ENCODE assay signal across 1 cellular context in genomic region chr6:12119085-12119588, GRCh38.
TF ChIP-seq lines count a peak whose summit lies in the region.

No MANE protein-coding gene starts in this region.

TF ChIP-seq in K562, 482 proteins besides CTCF, POLR2A, EP300 and RAD21 (continued from another document):
- TF ChIP-seq MGA (IDR thresholded peaks at IDR 0.05): 0 out of 2 replicates have a peak, but pooled peaks have one; percentile 27
- no peak for TF ChIP-seq BCOR (IDR thresholded peaks at IDR 0.05)
- TF ChIP-seq ZBTB7A (IDR thresholded peaks at IDR 0.05; ENCODE audit: borderline replicate concordance, control insufficient read depth, low read depth, low read length): no peak
- TF ChIP-seq TRIM24 (IDR thresholded peaks at IDR 0.05): peak in 1 of 2 experiments; percentile 38; a peak in 1 of 4 replicates
- no peak for TF ChIP-seq RERE (CRISPR knock-in tag; IDR thresholded peaks at IDR 0.05; ENCODE audit: borderline replicate concordance)
- TF ChIP-seq KLF16 (IDR thresholded peaks at IDR 0.05): peak; percentile 82; the same call in 1 of the 2 replicates
- TF ChIP-seq KAT2B (IDR thresholded peaks at IDR 0.05; ENCODE audit: low read depth, low read length): no peak
- TF ChIP-seq HMBOX1 (IDR thresholded peaks at IDR 0.05): peak; percentile 71
- no peak for TF ChIP-seq ZNF707 (CRISPR knock-in tag; conservative IDR thresholded peaks at IDR 0.05)
